Comparison of ENCODE assay signal across 1 cellular context in the genomic region with DNA sequence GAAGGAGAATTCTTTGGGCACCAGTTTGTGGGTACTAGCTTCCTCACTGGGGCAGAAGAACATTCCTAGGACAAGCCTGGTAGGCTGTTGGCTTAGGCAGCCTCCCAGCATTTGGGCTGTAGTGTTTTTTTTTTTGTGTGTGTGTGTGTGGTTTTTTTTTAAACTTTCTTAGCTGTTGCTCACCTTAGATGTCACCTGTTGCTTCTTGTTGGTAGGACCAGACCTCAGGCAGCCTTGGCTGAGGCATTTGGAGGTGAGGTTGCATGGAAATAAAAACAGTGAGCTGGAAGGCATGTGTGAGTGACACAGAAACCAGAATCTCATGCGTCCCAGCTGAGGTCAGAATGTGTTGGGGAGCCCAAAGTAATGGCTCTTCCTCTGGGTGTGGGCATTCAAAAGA.
TF ChIP-seq lines count a peak whose summit lies in the region.

No MANE protein-coding gene starts in this region.

TF ChIP-seq in HEK293, 187 proteins besides CTCF, POLR2A, EP300 and RAD21 (continued from another document):
- TF ChIP-seq PATZ1 (tag by site-specific recombination; IDR thresholded peaks at IDR 0.05): no peak
